18 cellular contexts compared by ENCODE assay signal in the genomic region with DNA sequence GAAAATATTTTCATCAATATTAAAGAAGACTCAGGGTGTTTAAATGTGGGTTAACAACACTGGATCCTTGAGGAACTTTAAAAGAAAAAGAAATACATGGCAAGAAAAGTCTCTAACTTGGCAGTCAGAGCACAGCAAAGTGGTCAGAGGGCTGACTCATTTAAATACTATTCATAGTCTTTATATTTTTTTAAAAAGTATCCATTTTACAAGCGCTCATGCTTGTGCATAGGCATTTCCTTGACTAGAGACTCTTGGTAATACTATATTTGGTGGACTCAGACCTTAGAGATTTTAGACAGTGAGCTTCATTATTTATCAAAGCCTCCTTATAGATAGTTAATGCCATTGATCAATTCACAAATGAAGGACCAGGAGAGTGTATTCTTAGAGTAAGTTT.
DNase-seq lines count a peak whose midpoint lies in the region; ATAC-seq lines count a peak whose summit lies in the region.
"Had no signal": no experiment of that assay in that cellular context is flagged by ENCODE, and none has a peak within 500 bp of the region (broad histone marks: within the 10 kb centered on the region; RNA-seq: fewer than 3 reads in every experiment).

No MANE protein-coding gene starts in this region.

- no peak overlapping the region for H3K4me3 Mint-ChIP-seq in activated T-helper 2 cell treated with anti-CD3 and anti-CD28 coated beads, Interferon-gamma antibody, Interleukin-2, Interleukin-4, amounts not matched to agents 10 μg/mL and 5 μg/mL and 100 μg/mL, durations not matched to agents 14 hours and 24 hours and 36 hours (ENCODE audit: low read depth)
- H3K4me3 Mint-ChIP-seq: IgD-negative memory B cell; natural killer cell treated with Interleukin-12 subunit alpha and Interleukin-12 subunit beta and Interleukin-15 and Interleukin-18, amount 100 ng/mL, for 72 hours had no signal

- ATAC-seq in GM19452 (IDR thresholded peaks at IDR 0.05; ENCODE audit: unreplicated experiment) (no peak), GM21786 (IDR thresholded peaks at IDR 0.05; ENCODE audit: unreplicated experiment) (no peak)
- ATAC-seq: HCT116; natural killer cell treated with Interleukin-12 subunit alpha and Interleukin-12 subunit beta and Interleukin-15 and Interleukin-18, amount 100 ng/mL, for 72 hours; psoas muscle; stimulated activated naive CD8-positive, alpha-beta T cell treated with anti-CD3 and anti-CD28 coated beads, Interleukin-15, Interleukin-2, amounts not matched to agents 100 U/mL and 50 U/mL, for 24 hours; upper lobe of right lung had no signal

- intact Hi-C loops in activated T-helper 2 cell treated with anti-CD3 and anti-CD28 coated beads, Interferon-gamma antibody, Interleukin-2, Interleukin-4, amounts not matched to agents 10 μg/mL and 5 μg/mL and 100 μg/mL, durations not matched to agents 14 hours and 24 hours and 36 hours (cut with micrococcal nuclease), result no loop called here

- no peaks in the 10 kb centered on the region for H3K27me3 Mint-ChIP-seq in activated T-helper 2 cell treated with anti-CD3 and anti-CD28 coated beads, Interferon-gamma antibody, Interleukin-2, Interleukin-4, amounts not matched to agents 10 μg/mL and 5 μg/mL and 100 μg/mL, durations not matched to agents 14 hours and 24 hours and 36 hours (ENCODE audit: low read depth)
- H3K27me3 Mint-ChIP-seq: IgD-negative memory B cell; natural killer cell treated with Interleukin-12 subunit alpha and Interleukin-12 subunit beta and Interleukin-15 and Interleukin-18, amount 100 ng/mL, for 72 hours had no signal

- no peaks in the 10 kb centered on the region for H3K36me3 Mint-ChIP-seq in activated T-helper 2 cell treated with anti-CD3 and anti-CD28 coated beads, Interferon-gamma antibody, Interleukin-2, Interleukin-4, amounts not matched to agents 10 μg/mL and 5 μg/mL and 100 μg/mL, durations not matched to agents 14 hours and 24 hours and 36 hours (ENCODE audit: low read depth)
- H3K36me3 Mint-ChIP-seq: natural killer cell treated with Interleukin-12 subunit alpha and Interleukin-12 subunit beta and Interleukin-15 and Interleukin-18, amount 100 ng/mL, for 72 hours had no signal

- no peak overlapping the region for H3K27ac Mint-ChIP-seq in activated T-helper 2 cell treated with anti-CD3 and anti-CD28 coated beads, Interferon-gamma antibody, Interleukin-2, Interleukin-4, amounts not matched to agents 10 μg/mL and 5 μg/mL and 100 μg/mL, durations not matched to agents 14 hours and 24 hours and 36 hours
- H3K27ac Mint-ChIP-seq: IgD-negative memory B cell; natural killer cell treated with Interleukin-12 subunit alpha and Interleukin-12 subunit beta and Interleukin-15 and Interleukin-18, amount 100 ng/mL, for 72 hours had no signal

- in situ Hi-C loops in ACHN (cut with HindIII; ENCODE audit: low pct_ligation_motif_present, low pct_unique_long_range_greater_than_20kb, low sequenced_read_pairs), result no loop called here

- H3K9me3 Mint-ChIP-seq in activated T-helper 2 cell treated with anti-CD3 and anti-CD28 coated beads, Interferon-gamma antibody, Interleukin-2, Interleukin-4, amounts not matched to agents 10 μg/mL and 5 μg/mL and 100 μg/mL, durations not matched to agents 14 hours and 24 hours and 36 hours, result no peaks in the 10 kb centered on the region
- H3K9me3 Mint-ChIP-seq: IgD-negative memory B cell had no signal

- H3K4me1 Mint-ChIP-seq in activated T-helper 2 cell treated with anti-CD3 and anti-CD28 coated beads, Interferon-gamma antibody, Interleukin-2, Interleukin-4, amounts not matched to agents 10 μg/mL and 5 μg/mL and 100 μg/mL, durations not matched to agents 14 hours and 24 hours and 36 hours (ENCODE audit: low read depth), result no peaks in the 10 kb centered on the region
- H3K4me1 Mint-ChIP-seq: IgD-negative memory B cell had no signal

- peak; percentile 8 for DNase-seq in ACHN
- peak; percentile 75 for DNase-seq in HCEC 1CT
- DNase-seq in astrocyte of the hippocampus (ENCODE audit: low read depth, low spot score), result peak; percentile 69
- peak; percentile 46 for DNase-seq in hepatic stellate cell (ENCODE audit: low spot score)
- no peak for DNase-seq in activated T-helper 2 cell treated with anti-CD3 and anti-CD28 coated beads, Interferon-gamma antibody, Interleukin-2, Interleukin-4, amounts not matched to agents 10 μg/mL and 5 μg/mL and 100 μg/mL, durations not matched to agents 14 hours and 24 hours and 36 hours (ENCODE audit: low spot score)
- no peak for DNase-seq in NCI-H2227 treated with DMSO at 0.1 percent for 48 hours (lab: John Stamatoyannopoulos, UW)
- DNase-seq: Calu3; head of caudate nucleus; NCI-H526; PC-9; psoas muscle; stimulated activated naive CD8-positive, alpha-beta T cell treated with anti-CD3 and anti-CD28 coated beads, Interleukin-15, Interleukin-2, amounts not matched to agents 100 U/mL and 50 U/mL, for 24 hours; upper lobe of right lung had no signal

Comparison
In these comparisons a context has a peak if more than half of its experiments do, and no peak if none do; other contexts are left out.
1. DNase-seq: peak in ACHN (single experiment), HCEC 1CT (single experiment), astrocyte of the hippocampus (single experiment) and hepatic stellate cell (single experiment); none in activated T-helper 2 cell treated with anti-CD3 and anti-CD28 coated beads, Interferon-gamma antibody, Interleukin-2, Interleukin-4, amounts not matched to agents 10 μg/mL and 5 μg/mL and 100 μg/mL, durations not matched to agents 14 hours and 24 hours and 36 hours (single experiment) and NCI-H2227 treated with DMSO at 0.1 percent for 48 hours (single experiment).